Comparison of ENCODE assay signal across 34 cellular contexts in the genomic region with DNA sequence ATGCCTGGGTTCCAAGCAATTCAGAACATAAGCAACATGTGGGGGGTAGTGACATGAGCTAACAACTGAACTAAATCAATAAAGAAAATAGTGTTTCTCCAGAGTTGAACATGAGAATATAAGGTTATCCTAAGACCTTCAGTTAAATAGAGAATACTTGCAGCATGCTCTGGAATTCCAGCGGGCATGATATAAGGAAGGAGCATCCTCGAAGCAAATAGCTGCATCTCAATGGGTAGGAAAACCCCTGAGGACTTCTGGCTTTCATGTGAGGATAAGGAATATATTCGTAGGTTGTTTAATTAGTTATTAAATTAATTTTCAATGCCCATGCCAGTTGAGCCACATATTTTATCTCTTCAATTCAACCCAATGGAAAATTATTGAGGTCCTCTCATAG.
"Had no signal": no experiment of that assay in that cellular context is flagged by ENCODE, and none has a peak within 500 bp of the region (broad histone marks: within the 10 kb centered on the region; RNA-seq: fewer than 3 reads in every experiment).

No MANE protein-coding gene starts in this region.

- H3K27me3 ChIP-seq: ascending aorta, cardiac muscle cell had no signal

- H3K36me3 Mint-ChIP-seq: activated CD4-positive, alpha-beta memory T cell treated with anti-CD3 and anti-CD28 coated beads for 36 hours; activated naive CD4-positive, alpha-beta T cell treated with anti-CD3 and anti-CD28 coated beads, Interleukin-2, amount 10 ng/mL, durations not matched to agents 7 days and 5 days; activated naive CD4-positive, alpha-beta T cell treated with anti-CD3 and anti-CD28 coated beads, Interleukin-2, amount 50 U/mL, for 24 hours; activated naive CD8-positive, alpha-beta T cell; activated naive CD8-positive, alpha-beta T cell treated with anti-CD3 and anti-CD28 coated beads, Interleukin-2, amount 10 ng/mL, durations not matched to agents 7 days and 5 days; brain; T-cell had no signal

- H3K27ac Mint-ChIP-seq: activated CD4-positive, alpha-beta memory T cell treated with anti-CD3 and anti-CD28 coated beads for 36 hours; activated CD4-positive, alpha-beta T cell treated with anti-CD3 and anti-CD28 coated beads for 36 hours; activated CD4-positive, alpha-beta T cell treated with anti-CD3 and anti-CD28 coated beads, Interleukin-2, amount 10 ng/mL, durations not matched to agents 24 days and 14 days; activated CD8-positive, alpha-beta T cell treated with anti-CD3 and anti-CD28 coated beads for 36 hours; activated naive CD4-positive, alpha-beta T cell treated with anti-CD3 and anti-CD28 coated beads, Interleukin-2, amount 10 ng/mL, durations not matched to agents 7 days and 5 days; activated naive CD4-positive, alpha-beta T cell treated with anti-CD3 and anti-CD28 coated beads, Interleukin-2, amount 50 U/mL, for 24 hours; activated naive CD8-positive, alpha-beta T cell; activated naive CD8-positive, alpha-beta T cell treated with anti-CD3 and anti-CD28 coated beads, Interleukin-2, amount 10 ng/mL, durations not matched to agents 7 days and 5 days; activated naive CD8-positive, alpha-beta T cell treated with anti-CD3 and anti-CD28 coated beads, Interleukin-2, amount 50 U/mL, for 24 hours; activated T-cell treated with anti-CD3 and anti-CD28 coated beads, Interleukin-2, amount 50 U/mL, for 24 hours; activated T-helper 2 cell treated with anti-CD3 and anti-CD28 coated beads, Interferon-gamma antibody, Interleukin-2, Interleukin-4, amounts not matched to agents 10 μg/mL and 5 μg/mL and 100 μg/mL, durations not matched to agents 14 hours and 24 hours and 36 hours; brain; T-cell; T-helper 2 cell treated with Interferon-gamma antibody and Interleukin-4, amounts not matched to agents 5 μg/mL and 100 μg/mL, for 36 hours had no signal

- ATAC-seq: activated CD4-positive, alpha-beta T cell treated with anti-CD3 and anti-CD28 coated beads for 36 hours; activated CD4-positive, CD25-positive, alpha-beta regulatory T cell treated with anti-CD3 and anti-CD28 coated beads, Interleukin-2, amount 50 U/mL, for 24 hours; activated CD8-positive, alpha-beta T cell treated with anti-CD3 and anti-CD28 coated beads for 36 hours; activated naive CD8-positive, alpha-beta T cell treated with anti-CD3 and anti-CD28 coated beads, Interleukin-2, amount 50 U/mL, for 24 hours; T-cell had no signal

- H3K27ac ChIP-seq: ascending aorta, cardiac muscle cell, VCaP had no signal

- H3K9me3 Mint-ChIP-seq: activated CD4-positive, alpha-beta memory T cell treated with anti-CD3 and anti-CD28 coated beads for 36 hours; activated CD4-positive, alpha-beta T cell treated with anti-CD3 and anti-CD28 coated beads, Interleukin-2, amount 10 ng/mL, durations not matched to agents 24 days and 14 days; activated naive CD4-positive, alpha-beta T cell treated with anti-CD3 and anti-CD28 coated beads, Interleukin-2, amount 10 ng/mL, durations not matched to agents 7 days and 5 days; activated naive CD4-positive, alpha-beta T cell treated with anti-CD3 and anti-CD28 coated beads, Interleukin-2, amount 50 U/mL, for 24 hours; activated naive CD8-positive, alpha-beta T cell treated with anti-CD3 and anti-CD28 coated beads, Interleukin-2, amount 10 ng/mL, durations not matched to agents 7 days and 5 days; activated naive CD8-positive, alpha-beta T cell treated with anti-CD3 and anti-CD28 coated beads, Interleukin-2, amount 50 U/mL, for 24 hours; brain; T-helper 2 cell treated with Interferon-gamma antibody and Interleukin-4, amounts not matched to agents 5 μg/mL and 100 μg/mL, for 36 hours had no signal

- H3K4me1 ChIP-seq: ascending aorta had no signal

- H3K9me3 ChIP-seq: ascending aorta had no signal

- H3K4me3 Mint-ChIP-seq: activated CD4-positive, alpha-beta memory T cell treated with anti-CD3 and anti-CD28 coated beads for 36 hours; activated CD4-positive, alpha-beta T cell treated with anti-CD3 and anti-CD28 coated beads for 36 hours; activated CD4-positive, alpha-beta T cell treated with anti-CD3 and anti-CD28 coated beads, Interleukin-2, amount 10 ng/mL, durations not matched to agents 24 days and 14 days; activated CD8-positive, alpha-beta T cell treated with anti-CD3 and anti-CD28 coated beads for 36 hours; activated naive CD4-positive, alpha-beta T cell treated with anti-CD3 and anti-CD28 coated beads, Interleukin-2, amount 10 ng/mL, durations not matched to agents 7 days and 5 days; activated naive CD4-positive, alpha-beta T cell treated with anti-CD3 and anti-CD28 coated beads, Interleukin-2, amount 50 U/mL, for 24 hours; activated naive CD8-positive, alpha-beta T cell; activated naive CD8-positive, alpha-beta T cell treated with anti-CD3 and anti-CD28 coated beads, Interleukin-2, amount 10 ng/mL, durations not matched to agents 7 days and 5 days; activated naive CD8-positive, alpha-beta T cell treated with anti-CD3 and anti-CD28 coated beads, Interleukin-2, amount 50 U/mL, for 24 hours; activated T-cell treated with anti-CD3 and anti-CD28 coated beads, Interleukin-2, amount 50 U/mL, for 24 hours; brain; central memory CD8-positive, alpha-beta T cell; T-cell; T-helper 2 cell treated with Interferon-gamma antibody and Interleukin-4, amounts not matched to agents 5 μg/mL and 100 μg/mL, for 36 hours had no signal

- H3K4me1 Mint-ChIP-seq: activated CD4-positive, alpha-beta T cell treated with anti-CD3 and anti-CD28 coated beads for 36 hours; activated CD4-positive, alpha-beta T cell treated with anti-CD3 and anti-CD28 coated beads, Interleukin-2, amount 10 ng/mL, durations not matched to agents 24 days and 14 days; activated naive CD4-positive, alpha-beta T cell treated with anti-CD3 and anti-CD28 coated beads, Interleukin-2, amount 10 ng/mL, durations not matched to agents 7 days and 5 days; activated naive CD4-positive, alpha-beta T cell treated with anti-CD3 and anti-CD28 coated beads, Interleukin-2, amount 50 U/mL, for 24 hours; activated naive CD8-positive, alpha-beta T cell treated with anti-CD3 and anti-CD28 coated beads, Interleukin-2, amount 10 ng/mL, durations not matched to agents 7 days and 5 days; activated naive CD8-positive, alpha-beta T cell treated with anti-CD3 and anti-CD28 coated beads, Interleukin-2, amount 50 U/mL, for 24 hours; central memory CD8-positive, alpha-beta T cell; T-cell had no signal

- H3K36me3 ChIP-seq: ascending aorta, cardiac muscle cell had no signal

- H3K27me3 Mint-ChIP-seq: activated CD4-positive, alpha-beta memory T cell treated with anti-CD3 and anti-CD28 coated beads for 36 hours; activated CD4-positive, alpha-beta T cell treated with anti-CD3 and anti-CD28 coated beads for 36 hours; activated CD4-positive, alpha-beta T cell treated with anti-CD3 and anti-CD28 coated beads, Interleukin-2, amount 10 ng/mL, durations not matched to agents 24 days and 14 days; activated CD8-positive, alpha-beta T cell treated with anti-CD3 and anti-CD28 coated beads for 36 hours; activated naive CD4-positive, alpha-beta T cell treated with anti-CD3 and anti-CD28 coated beads, Interleukin-2, amount 10 ng/mL, durations not matched to agents 7 days and 5 days; activated naive CD4-positive, alpha-beta T cell treated with anti-CD3 and anti-CD28 coated beads, Interleukin-2, amount 50 U/mL, for 24 hours; activated naive CD8-positive, alpha-beta T cell; activated naive CD8-positive, alpha-beta T cell treated with anti-CD3 and anti-CD28 coated beads, Interleukin-2, amount 10 ng/mL, durations not matched to agents 7 days and 5 days; activated naive CD8-positive, alpha-beta T cell treated with anti-CD3 and anti-CD28 coated beads, Interleukin-2, amount 50 U/mL, for 24 hours; activated T-cell treated with anti-CD3 and anti-CD28 coated beads, Interleukin-2, amount 50 U/mL, for 24 hours; brain; central memory CD8-positive, alpha-beta T cell; T-cell had no signal

- DNase-seq: activated CD4-positive, alpha-beta memory T cell treated with anti-CD3 and anti-CD28 coated beads for 36 hours; activated CD4-positive, alpha-beta T cell treated with anti-CD3 and anti-CD28 coated beads for 1 hour; activated CD4-positive, alpha-beta T cell treated with anti-CD3 and anti-CD28 coated beads for 36 hours; activated CD4-positive, alpha-beta T cell treated with anti-CD3 and anti-CD28 coated beads, Interleukin-2, amount 10 ng/mL, durations not matched to agents 24 days and 14 days; activated CD4-positive, alpha-beta T cell treated with anti-CD3 and anti-CD28 coated beads, Interleukin-2, amount 50 U/mL, for 1 hour; activated CD4-positive, alpha-beta T cell treated with anti-CD3 and anti-CD28 coated beads, Interleukin-2, amount 50 U/mL, for 4 hours; activated CD4-positive, CD25-positive, alpha-beta regulatory T cell; activated CD8-positive, alpha-beta memory T cell treated with anti-CD3 and anti-CD28 coated beads, Interleukin-2, amount 50 U/mL, for 48 hours; activated CD8-positive, alpha-beta T cell treated with anti-CD3 and anti-CD28 coated beads for 36 hours; activated effector memory CD4-positive, alpha-beta T cell treated with Interleukin-2 at 50 U/mL for 16 hours; activated gamma-delta T cell; activated naive CD4-positive, alpha-beta T cell treated with anti-CD3 and anti-CD28 coated beads, Interleukin-2, amount 10 ng/mL, durations not matched to agents 7 days and 5 days; activated naive CD4-positive, alpha-beta T cell treated with Interleukin-2 at 50 U/mL for 16 hours; activated naive CD8-positive, alpha-beta T cell treated with anti-CD3 and anti-CD28 coated beads, Interleukin-2, amount 10 ng/mL, durations not matched to agents 7 days and 5 days; activated naive CD8-positive, alpha-beta T cell treated with anti-CD3 and anti-CD28 coated beads, Interleukin-2, amount 50 U/mL, for 24 hours; activated T-cell treated with anti-CD3 and anti-CD28 coated beads, Interleukin-2, amount 50 U/mL, for 24 hours; activated T-cell treated with anti-CD3 and anti-CD28 coated beads, Interleukin-2, amount 50 U/mL, for 48 hours; amygdala; anterior cingulate cortex; caudate nucleus; cerebellar nuclear complex; T-cell; T-helper 2 cell; T-helper 9 cell had no signal

- H3K4me3 ChIP-seq: ascending aorta, cardiac muscle cell had no signal
